8 cellular contexts compared by ENCODE assay signal in genomic region chr10:44978213-44978569, GRCh38. TPM values are rescaled to one million over a fixed set of nuclear protein-coding genes. Genes with fewer than 3 reads are reported as not detected.
DNase-seq lines count a peak whose midpoint lies in the region; ATAC-seq and TF ChIP-seq lines count a peak whose summit lies in the region.

No MANE protein-coding gene starts in this region.

- H3K4me3 Mint-ChIP-seq in Calu3 (ENCODE audit: low read depth, unreplicated experiment): peak overlapping the region; percentile 66

- intact Hi-C loops in Calu3 (cut with micrococcal nuclease; ENCODE audit: unreplicated experiment): no loop called here

- no peak for TF ChIP-seq CTCF in Calu3 (IDR thresholded peaks at IDR 0.05; ENCODE audit: unreplicated experiment)
- TF ChIP-seq CTCF in WI38 (IDR thresholded peaks at IDR 0.05; ENCODE audit: low read depth, low read length): no peak
- TF ChIP-seq CTCF in gastroesophageal sphincter (IDR thresholded peaks at IDR 0.05): no peak

- H3K27ac ChIP-seq in gastroesophageal sphincter (peak overlapping the region; percentile 90 to 94 (median 92)), rectal smooth muscle tissue (ENCODE audit: low read depth, low read length) (peak overlapping the region; percentile 82)

- CTCF ChIA-PET in Calu3 (lab: Charles Lee): interaction anchor here (0.6 to 4.7 kb wide), 3 partner anchors 16 to 1821 kb away, joined by 3 to 28 read pairs (median 4); no protein-coding TSS in a partner anchor

- DNase-seq in Calu3 (no peak), NCI-H446 (lab: John Stamatoyannopoulos, UW) (no peak), hypothalamus (lab: John Stamatoyannopoulos, UW) (no peak), NCI-H510A (lab: John Stamatoyannopoulos, UW) (no peak)

- H3K27me3 Mint-ChIP-seq in Calu3 (ENCODE audit: unreplicated experiment): no peaks in the 10 kb centered on the region

- no peaks in the 10 kb centered on the region for H3K9me3 ChIP-seq in gastroesophageal sphincter

- no peaks in the 10 kb centered on the region for H3K9me3 Mint-ChIP-seq in Calu3 (ENCODE audit: low read depth, unreplicated experiment)

- TF ChIP-seq POLR2A in gastroesophageal sphincter (IDR thresholded peaks at IDR 0.05): no peak

- H3K4me1 ChIP-seq in gastroesophageal sphincter (peaks cover 0 to 98% (median 60%) of the 10 kb centered on the region in 3 donors), rectal smooth muscle tissue (ENCODE audit: control insufficient read depth, insufficient read depth, low read length) (peaks cover 36% of the 10 kb centered on the region)

- ATAC-seq in gastroesophageal sphincter: no peak
- no peak for ATAC-seq in GM19351 (IDR thresholded peaks at IDR 0.05; ENCODE audit: unreplicated experiment)

- no peak for TF ChIP-seq EP300 in gastroesophageal sphincter (IDR thresholded peaks at IDR 0.05)

- TSS peak; percentile 88 for BruUV-seq in Calu3 (replicated peaks; lab: Mats Ljungman, UMichigan)

- H3K36me3 Mint-ChIP-seq in Calu3 (ENCODE audit: insufficient read depth, unreplicated experiment): peaks cover 40% of the 10 kb centered on the region

- H3K27ac Mint-ChIP-seq in Calu3 (ENCODE audit: unreplicated experiment): peak overlapping the region; percentile 100

- H3K36me3 ChIP-seq in gastroesophageal sphincter (peaks cover 0 to 34% of the 10 kb centered on the region in 2 donors), rectal smooth muscle tissue (ENCODE audit: control insufficient read depth, insufficient read depth, low read length) (no peaks in the 10 kb centered on the region)

- no peaks in the 10 kb centered on the region for H3K27me3 ChIP-seq in gastroesophageal sphincter
- no peaks in the 10 kb centered on the region for H3K27me3 ChIP-seq in rectal smooth muscle tissue (ENCODE audit: control insufficient read depth, insufficient read depth, low read length)

- H3K4me1 Mint-ChIP-seq in Calu3 (ENCODE audit: low read depth, unreplicated experiment): peaks cover 56% of the 10 kb centered on the region

- no peak overlapping the region for H3K9ac ChIP-seq in rectal smooth muscle tissue (ENCODE audit: low read length)

- 0 to 15% methylated on average over 1 to 4 of the region's 4 CpGs for WGBS in gastroesophageal sphincter (ENCODE audit: low coverage in 1 of 2), 2 donors

- peak overlapping the region; percentile 68 for H3K4me3 ChIP-seq in WI38 (ENCODE audit: low read depth, low read length)
- H3K4me3 ChIP-seq in gastroesophageal sphincter: peak overlapping the region; percentile 65 to 67
- H3K4me3 ChIP-seq in rectal smooth muscle tissue (ENCODE audit: low read length): peak overlapping the region; percentile 64

RNA-seq across cellular contexts. Expression of gene DEPP1, which starts 0.4 kb away (rescaled TPM):
- 11.1 and 16.5 TPM in 2 replicates for total RNA-seq in Calu3 (2022)
- 100 to 1,000 TPM in 2 of 4 donors, 10 to 100 TPM in 2; 48.3 to 428 (median 103) TPM for total RNA-seq in gastroesophageal sphincter

RNA-seq across cellular contexts. Expression of gene RASSF4, which starts 18.6 kb away (rescaled TPM):
- total RNA-seq in Calu3 (2022): 2.2 and 2.4 TPM in 2 replicates
- total RNA-seq in gastroesophageal sphincter: 10 to 100 TPM; 23.5 to 57.7 (median 31.6) TPM

RNA-seq across cellular contexts. Expression of gene ZNF22, which starts 22.5 kb away (rescaled TPM):
- total RNA-seq in Calu3 (2022) (10.8 and 11.9 TPM in 2 replicates), gastroesophageal sphincter (10 to 100 TPM; 19.2 to 35.6 (median 27.1) TPM)
